Comparison of ENCODE assay signal across 1 cellular context in the genomic region with DNA sequence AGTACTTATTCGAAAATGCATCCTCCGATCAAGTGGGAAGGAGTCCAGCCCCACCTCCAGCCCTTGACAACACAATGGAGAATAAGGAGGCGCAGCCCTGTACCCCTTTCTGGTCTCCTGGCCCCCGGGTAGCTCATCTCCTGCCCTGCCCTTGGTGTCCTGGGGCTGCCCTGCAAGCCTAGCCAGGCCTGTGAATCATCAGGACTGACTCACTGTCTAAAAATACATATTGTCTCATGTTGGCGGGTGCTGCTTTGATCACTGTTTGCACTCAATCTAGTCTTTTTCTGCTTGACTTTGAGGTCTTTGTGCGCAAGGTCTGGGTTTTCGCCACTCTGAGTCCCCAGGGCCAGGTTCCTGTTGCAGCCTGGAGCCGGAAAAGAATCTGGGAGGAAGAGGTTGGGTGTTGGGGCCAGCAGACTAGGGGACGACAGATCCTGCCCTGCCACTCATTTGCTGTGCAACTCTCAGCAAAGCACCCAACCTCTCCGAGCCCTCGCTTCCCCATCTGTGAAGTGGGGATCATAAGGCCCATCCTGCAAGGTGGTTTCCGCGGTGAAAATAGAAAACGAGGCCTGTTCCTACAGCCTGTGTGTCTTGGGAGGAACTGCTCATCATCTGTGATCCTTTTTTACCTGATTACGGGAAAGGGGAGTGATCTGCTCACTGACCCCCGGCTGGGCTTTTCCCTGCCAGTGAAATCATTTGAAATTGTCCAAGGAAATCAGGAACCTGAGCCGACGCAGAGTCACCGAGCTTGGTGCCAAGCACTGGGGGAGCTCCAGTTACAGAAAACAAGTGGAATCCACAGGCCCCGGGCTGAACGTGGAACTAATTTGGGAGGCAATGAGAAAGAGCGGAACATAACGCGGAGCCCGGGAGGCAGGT.
TF ChIP-seq lines count a peak whose summit lies in the region.

No MANE protein-coding gene starts in this region.

TF ChIP-seq in HepG2, 621 proteins besides CTCF, POLR2A, EP300 and RAD21 (continued from another document and continues in another):
- TF ChIP-seq SMAD3 (CRISPR knock-in tag; IDR thresholded peaks at IDR 0.05): peak; percentile 87
- TF ChIP-seq TBL1XR1 (IDR thresholded peaks at IDR 0.05; ENCODE audit: borderline replicate concordance, low read length, partially characterized antibody): peak; percentile 65
- no peak for TF ChIP-seq ZNF883 (CRISPR knock-in tag; IDR thresholded peaks at IDR 0.05; ENCODE audit: not compliant biosample characterization)
- TF ChIP-seq REPIN1 (CRISPR knock-in tag; IDR thresholded peaks at IDR 0.05; ENCODE audit: borderline replicate concordance, low read depth): peak; percentile 65; the same call in 1 of the 2 replicates
- TF ChIP-seq KLF6 (CRISPR knock-in tag; IDR thresholded peaks at IDR 0.05): no peak; the same call in none of the 2 replicates
- peak; percentile 26; the same call in 1 of the 2 replicates for TF ChIP-seq CREB3 (CRISPR knock-in tag; IDR thresholded peaks at IDR 0.05)
- TF ChIP-seq HNF4A (CRISPR knock-in tag; IDR thresholded peaks at IDR 0.05): peak; percentile 83
- TF ChIP-seq ZNF552 (CRISPR knock-in tag; IDR thresholded peaks at IDR 0.05; ENCODE audit: borderline replicate concordance): peak; percentile 86; the same call in 1 of the 2 replicates
- peak; percentile 51; the same call in 1 of the 2 replicates for TF ChIP-seq TFAP4 (IDR thresholded peaks at IDR 0.05; ENCODE audit: borderline replicate concordance, low read depth)
- TF ChIP-seq SYNCRIP (IDR thresholded peaks at IDR 0.05; ENCODE audit: insufficient read depth, low read depth, low read length): no peak
- TF ChIP-seq ATF7 (IDR thresholded peaks at IDR 0.05): peak; percentile 92
- peak; percentile 91; the same call in 1 of the 2 replicates for TF ChIP-seq ATF7 (CRISPR knock-in tag; IDR thresholded peaks at IDR 0.05)
- peak; percentile 91 for TF ChIP-seq FOXO1 (CRISPR knock-in tag; IDR thresholded peaks at IDR 0.05)
- TF ChIP-seq RORA (CRISPR knock-in tag; IDR thresholded peaks at IDR 0.05): no peak
- TF ChIP-seq ZNF720 (CRISPR knock-in tag; IDR thresholded peaks at IDR 0.05): no peak
- TF ChIP-seq ATF7-NPFF (CRISPR knock-in tag; IDR thresholded peaks at IDR 0.05; ENCODE audit: low read depth): peak; percentile 89
- TF ChIP-seq ZNF576 (CRISPR knock-in tag; IDR thresholded peaks at IDR 0.05): no peak
- peak; percentile 93 for TF ChIP-seq HMG20A (CRISPR knock-in tag; IDR thresholded peaks at IDR 0.05; ENCODE audit: borderline replicate concordance)
- TF ChIP-seq KDM1A (CRISPR knock-in tag; IDR thresholded peaks at IDR 0.05): peak; percentile 95
- TF ChIP-seq ZNF34 (CRISPR knock-in tag; IDR thresholded peaks at IDR 0.05; ENCODE audit: borderline replicate concordance): no peak
- 0 out of 2 replicates have a peak, but pooled peaks have one; percentile 87 for TF ChIP-seq CBFB (CRISPR knock-in tag; IDR thresholded peaks at IDR 0.05)
- TF ChIP-seq GABPA (IDR thresholded peaks at IDR 0.05; ENCODE audit: low read depth, low read length): peak; percentile 28; the same call in 1 of the 2 replicates
- peak; percentile 78 for TF ChIP-seq GABPA (CRISPR knock-in tag; IDR thresholded peaks at IDR 0.05; ENCODE audit: low read depth)
- TF ChIP-seq, protein P1, sequence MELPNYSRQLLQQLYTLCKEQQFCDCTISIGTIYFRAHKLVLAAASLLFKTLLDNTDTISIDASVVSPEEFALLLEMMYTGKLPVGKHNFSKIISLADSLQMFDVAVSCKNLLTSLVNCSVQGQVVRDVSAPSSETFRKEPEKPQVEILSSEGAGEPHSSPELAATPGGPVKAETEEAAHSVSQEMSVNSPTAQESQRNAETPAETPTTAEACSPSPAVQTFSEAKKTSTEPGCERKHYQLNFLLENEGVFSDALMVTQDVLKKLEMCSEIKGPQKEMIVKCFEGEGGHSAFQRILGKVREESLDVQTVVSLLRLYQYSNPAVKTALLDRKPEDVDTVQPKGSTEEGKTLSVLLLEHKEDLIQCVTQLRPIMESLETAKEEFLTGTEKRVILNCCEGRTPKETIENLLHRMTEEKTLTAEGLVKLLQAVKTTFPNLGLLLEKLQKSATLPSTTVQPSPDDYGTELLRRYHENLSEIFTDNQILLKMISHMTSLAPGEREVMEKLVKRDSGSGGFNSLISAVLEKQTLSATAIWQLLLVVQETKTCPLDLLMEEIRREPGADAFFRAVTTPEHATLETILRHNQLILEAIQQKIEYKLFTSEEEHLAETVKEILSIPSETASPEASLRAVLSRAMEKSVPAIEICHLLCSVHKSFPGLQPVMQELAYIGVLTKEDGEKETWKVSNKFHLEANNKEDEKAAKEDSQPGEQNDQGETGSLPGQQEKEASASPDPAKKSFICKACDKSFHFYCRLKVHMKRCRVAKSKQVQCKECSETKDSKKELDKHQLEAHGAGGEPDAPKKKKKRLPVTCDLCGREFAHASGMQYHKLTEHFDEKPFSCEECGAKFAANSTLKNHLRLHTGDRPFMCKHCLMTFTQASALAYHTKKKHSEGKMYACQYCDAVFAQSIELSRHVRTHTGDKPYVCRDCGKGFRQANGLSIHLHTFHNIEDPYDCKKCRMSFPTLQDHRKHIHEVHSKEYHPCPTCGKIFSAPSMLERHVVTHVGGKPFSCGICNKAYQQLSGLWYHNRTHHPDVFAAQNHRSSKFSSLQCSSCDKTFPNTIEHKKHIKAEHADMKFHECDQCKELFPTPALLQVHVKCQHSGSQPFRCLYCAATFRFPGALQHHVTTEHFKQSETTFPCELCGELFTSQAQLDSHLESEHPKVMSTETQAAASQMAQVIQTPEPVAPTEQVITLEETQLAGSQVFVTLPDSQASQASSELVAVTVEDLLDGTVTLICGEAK (IDR thresholded peaks at IDR 0.05): no peak; the same call in 1 of the 2 replicates
- TF ChIP-seq, protein P1 (CRISPR knock-in tag; IDR thresholded peaks at IDR 0.05): no peak
- no peak for TF ChIP-seq GLI4 (CRISPR knock-in tag; IDR thresholded peaks at IDR 0.05; ENCODE audit: borderline replicate concordance)
- TF ChIP-seq XRCC5 (optimal IDR thresholded peaks at IDR 0.05; ENCODE audit: low read length): peak; percentile 76
- no peak for TF ChIP-seq SNAPC2 (CRISPR knock-in tag; IDR thresholded peaks at IDR 0.05)
- TF ChIP-seq PBX3 (CRISPR knock-in tag; IDR thresholded peaks at IDR 0.05; ENCODE audit: borderline replicate concordance): no peak
- peak; percentile 85 for TF ChIP-seq WIZ (CRISPR knock-in tag; IDR thresholded peaks at IDR 0.05)
- TF ChIP-seq MEIS2 (CRISPR knock-in tag; IDR thresholded peaks at IDR 0.05): peak; percentile 62; the same call in 1 of the 2 replicates
- peak; percentile 81; the same call in 1 of the 2 replicates for TF ChIP-seq ZNF674 (CRISPR knock-in tag; IDR thresholded peaks at IDR 0.05; ENCODE audit: low read depth)
- peak; percentile 48; the same call in 1 of the 2 replicates for TF ChIP-seq ZNF556 (CRISPR knock-in tag; IDR thresholded peaks at IDR 0.05; ENCODE audit: borderline replicate concordance)
- TF ChIP-seq ZNF83 (CRISPR knock-in tag; IDR thresholded peaks at IDR 0.05; ENCODE audit: borderline replicate concordance): 0 out of 2 replicates have a peak, but pooled peaks have one; percentile 20
- TF ChIP-seq, protein P2, sequence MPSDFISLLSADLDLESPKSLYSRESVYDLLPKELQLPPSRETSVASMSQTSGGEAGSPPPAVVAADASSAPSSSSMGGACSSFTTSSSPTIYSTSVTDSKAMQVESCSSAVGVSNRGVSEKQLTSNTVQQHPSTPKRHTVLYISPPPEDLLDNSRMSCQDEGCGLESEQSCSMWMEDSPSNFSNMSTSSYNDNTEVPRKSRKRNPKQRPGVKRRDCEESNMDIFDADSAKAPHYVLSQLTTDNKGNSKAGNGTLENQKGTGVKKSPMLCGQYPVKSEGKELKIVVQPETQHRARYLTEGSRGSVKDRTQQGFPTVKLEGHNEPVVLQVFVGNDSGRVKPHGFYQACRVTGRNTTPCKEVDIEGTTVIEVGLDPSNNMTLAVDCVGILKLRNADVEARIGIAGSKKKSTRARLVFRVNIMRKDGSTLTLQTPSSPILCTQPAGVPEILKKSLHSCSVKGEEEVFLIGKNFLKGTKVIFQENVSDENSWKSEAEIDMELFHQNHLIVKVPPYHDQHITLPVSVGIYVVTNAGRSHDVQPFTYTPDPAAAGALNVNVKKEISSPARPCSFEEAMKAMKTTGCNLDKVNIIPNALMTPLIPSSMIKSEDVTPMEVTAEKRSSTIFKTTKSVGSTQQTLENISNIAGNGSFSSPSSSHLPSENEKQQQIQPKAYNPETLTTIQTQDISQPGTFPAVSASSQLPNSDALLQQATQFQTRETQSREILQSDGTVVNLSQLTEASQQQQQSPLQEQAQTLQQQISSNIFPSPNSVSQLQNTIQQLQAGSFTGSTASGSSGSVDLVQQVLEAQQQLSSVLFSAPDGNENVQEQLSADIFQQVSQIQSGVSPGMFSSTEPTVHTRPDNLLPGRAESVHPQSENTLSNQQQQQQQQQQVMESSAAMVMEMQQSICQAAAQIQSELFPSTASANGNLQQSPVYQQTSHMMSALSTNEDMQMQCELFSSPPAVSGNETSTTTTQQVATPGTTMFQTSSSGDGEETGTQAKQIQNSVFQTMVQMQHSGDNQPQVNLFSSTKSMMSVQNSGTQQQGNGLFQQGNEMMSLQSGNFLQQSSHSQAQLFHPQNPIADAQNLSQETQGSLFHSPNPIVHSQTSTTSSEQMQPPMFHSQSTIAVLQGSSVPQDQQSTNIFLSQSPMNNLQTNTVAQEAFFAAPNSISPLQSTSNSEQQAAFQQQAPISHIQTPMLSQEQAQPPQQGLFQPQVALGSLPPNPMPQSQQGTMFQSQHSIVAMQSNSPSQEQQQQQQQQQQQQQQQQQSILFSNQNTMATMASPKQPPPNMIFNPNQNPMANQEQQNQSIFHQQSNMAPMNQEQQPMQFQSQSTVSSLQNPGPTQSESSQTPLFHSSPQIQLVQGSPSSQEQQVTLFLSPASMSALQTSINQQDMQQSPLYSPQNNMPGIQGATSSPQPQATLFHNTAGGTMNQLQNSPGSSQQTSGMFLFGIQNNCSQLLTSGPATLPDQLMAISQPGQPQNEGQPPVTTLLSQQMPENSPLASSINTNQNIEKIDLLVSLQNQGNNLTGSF (CRISPR knock-in tag; IDR thresholded peaks at IDR 0.05): no peak
- TF ChIP-seq ZNF768 (CRISPR knock-in tag; IDR thresholded peaks at IDR 0.05): peak; percentile 100
- TF ChIP-seq, protein P3, sequence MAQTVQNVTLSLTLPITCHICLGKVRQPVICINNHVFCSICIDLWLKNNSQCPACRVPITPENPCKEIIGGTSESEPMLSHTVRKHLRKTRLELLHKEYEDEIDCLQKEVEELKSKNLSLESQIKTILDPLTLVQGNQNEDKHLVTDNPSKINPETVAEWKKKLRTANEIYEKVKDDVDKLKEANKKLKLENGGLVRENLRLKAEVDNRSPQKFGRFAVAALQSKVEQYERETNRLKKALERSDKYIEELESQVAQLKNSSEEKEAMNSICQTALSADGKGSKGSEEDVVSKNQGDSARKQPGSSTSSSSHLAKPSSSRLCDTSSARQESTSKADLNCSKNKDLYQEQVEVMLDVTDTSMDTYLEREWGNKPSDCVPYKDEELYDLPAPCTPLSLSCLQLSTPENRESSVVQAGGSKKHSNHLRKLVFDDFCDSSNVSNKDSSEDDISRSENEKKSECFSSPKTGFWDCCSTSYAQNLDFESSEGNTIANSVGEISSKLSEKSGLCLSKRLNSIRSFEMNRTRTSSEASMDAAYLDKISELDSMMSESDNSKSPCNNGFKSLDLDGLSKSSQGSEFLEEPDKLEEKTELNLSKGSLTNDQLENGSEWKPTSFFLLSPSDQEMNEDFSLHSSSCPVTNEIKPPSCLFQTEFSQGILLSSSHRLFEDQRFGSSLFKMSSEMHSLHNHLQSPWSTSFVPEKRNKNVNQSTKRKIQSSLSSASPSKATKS (CRISPR knock-in tag; IDR thresholded peaks at IDR 0.05): no peak
